Comparison of ENCODE assay signal across 27 cellular contexts in the genomic region with DNA sequence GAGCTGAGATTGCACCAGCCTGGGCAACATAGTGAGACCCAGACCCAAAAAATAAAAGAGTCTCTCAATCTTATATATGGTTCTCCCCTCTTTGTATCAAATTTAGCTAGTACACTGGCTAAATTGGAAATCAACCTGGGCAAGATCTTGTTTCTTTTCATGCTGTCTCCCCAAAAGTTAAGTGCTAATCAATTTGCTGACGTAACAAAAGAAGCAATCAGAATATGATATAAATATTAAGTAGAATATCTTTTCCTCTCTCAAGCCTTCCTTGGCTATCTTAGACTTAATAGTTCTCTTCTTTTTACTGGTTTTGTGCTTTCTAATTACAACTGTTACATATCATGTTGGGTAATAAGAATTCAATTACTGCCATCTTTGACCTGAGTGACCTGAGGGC.
"Had no signal": no experiment of that assay in that cellular context is flagged by ENCODE, and none has a peak within 500 bp of the region (broad histone marks: within the 10 kb centered on the region; RNA-seq: fewer than 3 reads in every experiment).

No MANE protein-coding gene starts in this region.

- H3K27ac ChIP-seq: stomach, suprapubic skin, testis, thoracic aorta, thyroid gland, tibial artery, tibial nerve, transverse colon, upper lobe of left lung, upper lobe of right lung, uterus, vagina had no signal

- H3K4me3 ChIP-seq: stomach, suprapubic skin, testis, thoracic aorta, thyroid gland, tibial artery, tibial nerve, transverse colon, upper lobe of left lung, upper lobe of right lung, uterus, vagina had no signal

- H3K4me1 ChIP-seq: stomach, suprapubic skin, testis, thyroid gland, tibial artery, tibial nerve, transverse colon, upper lobe of left lung, upper lobe of right lung, uterus, vagina had no signal

- H3K9me3 ChIP-seq: suprapubic skin, testis, thoracic aorta, thyroid gland, transverse colon, upper lobe of left lung, upper lobe of right lung, uterus, vagina had no signal

- FAIRE-seq: urothelium cell line had no signal

- DNase-seq: stimulated activated CD4-positive, alpha-beta T cell treated with anti-CD3 and anti-CD28 coated beads, Interleukin-2, amount 100 ng/mL, for 48 hours; stimulated activated CD4-positive, alpha-beta T cell treated with anti-CD3 and anti-CD28 coated beads, Interleukin-4, amount 100 ng/mL, for 1 hour; stimulated activated CD4-positive, alpha-beta T cell treated with anti-CD3 and anti-CD28 coated beads, Interleukin-4, amount 100 ng/mL, for 24 hours; stimulated activated CD4-positive, alpha-beta T cell treated with anti-CD3 and anti-CD28 coated beads, Interleukin-4, amount 100 ng/mL, for 4 hours; stimulated activated CD8-positive, alpha-beta memory T cell treated with anti-CD3 and anti-CD28 coated beads, Interleukin-4, amount 100 ng/mL, for 48 hours; stimulated activated naive B cell treated with anti-CD40 and anti-IgM and Interleukin-4, amounts not matched to agents 10 μg/mL and 1 μg/mL and 100 μg/mL, for 72 hours; stimulated activated naive CD4-positive, alpha-beta T cell; stimulated activated naive CD4-positive, alpha-beta T cell treated with Interleukin-2 at 50 U/mL for 16 hours; stimulated activated naive CD8-positive, alpha-beta T cell treated with anti-CD3 and anti-CD28 coated beads, Interleukin-15, amount 100 ng/mL, for 72 hours; stimulated activated naive CD8-positive, alpha-beta T cell treated with anti-CD3 and anti-CD28 coated beads, Interleukin-15, Interleukin-2, amounts not matched to agents 100 U/mL and 50 U/mL, for 24 hours; stomach; substantia nigra; testis; thyroid gland; tibial artery; transverse colon; trophoblast cell; upper lobe of left lung; upper lobe of right lung; uterus had no signal

- ATAC-seq: stimulated activated effector memory CD8-positive, alpha-beta T cell treated with anti-CD3 and anti-CD28 coated beads, Interleukin-12 subunit alpha, Interleukin-12 subunit beta, amount 100 ng/mL, for 72 hours; stimulated activated memory B cell treated with anti-CD40 and anti-IgM and Interleukin-4, amounts not matched to agents 10 μg/mL and 1 μg/mL and 100 μg/mL, for 72 hours; stimulated activated naive B cell treated with anti-CD40 and anti-IgM and Interleukin-4, amounts not matched to agents 10 μg/mL and 1 μg/mL and 100 μg/mL, for 72 hours; stimulated activated naive CD8-positive, alpha-beta T cell treated with anti-CD3 and anti-CD28 coated beads, Interleukin-15, amount 100 ng/mL, for 72 hours; stimulated activated naive CD8-positive, alpha-beta T cell treated with anti-CD3 and anti-CD28 coated beads, Interleukin-15, Interleukin-2, amounts not matched to agents 100 U/mL and 50 U/mL, for 24 hours; upper lobe of right lung had no signal

- H3K27me3 ChIP-seq: suprapubic skin, testis, thyroid gland, tibial artery, tibial nerve, transverse colon, upper lobe of left lung, upper lobe of right lung, uterus, vagina had no signal

- H3K36me3 ChIP-seq: stomach, suprapubic skin, thoracic aorta, thyroid gland, tibial artery, tibial nerve, transverse colon, upper lobe of left lung, upper lobe of right lung, uterus, vagina had no signal
